Comparison of ENCODE assay signal across 1 cellular context in genomic region chr21:31490471-31490870, GRCh38.
TF ChIP-seq lines count a peak whose summit lies in the region.

No MANE protein-coding gene starts in this region.

TF ChIP-seq in K562, 482 proteins besides CTCF, POLR2A, EP300 and RAD21 (continued from another document):
- TF ChIP-seq, protein P1, sequence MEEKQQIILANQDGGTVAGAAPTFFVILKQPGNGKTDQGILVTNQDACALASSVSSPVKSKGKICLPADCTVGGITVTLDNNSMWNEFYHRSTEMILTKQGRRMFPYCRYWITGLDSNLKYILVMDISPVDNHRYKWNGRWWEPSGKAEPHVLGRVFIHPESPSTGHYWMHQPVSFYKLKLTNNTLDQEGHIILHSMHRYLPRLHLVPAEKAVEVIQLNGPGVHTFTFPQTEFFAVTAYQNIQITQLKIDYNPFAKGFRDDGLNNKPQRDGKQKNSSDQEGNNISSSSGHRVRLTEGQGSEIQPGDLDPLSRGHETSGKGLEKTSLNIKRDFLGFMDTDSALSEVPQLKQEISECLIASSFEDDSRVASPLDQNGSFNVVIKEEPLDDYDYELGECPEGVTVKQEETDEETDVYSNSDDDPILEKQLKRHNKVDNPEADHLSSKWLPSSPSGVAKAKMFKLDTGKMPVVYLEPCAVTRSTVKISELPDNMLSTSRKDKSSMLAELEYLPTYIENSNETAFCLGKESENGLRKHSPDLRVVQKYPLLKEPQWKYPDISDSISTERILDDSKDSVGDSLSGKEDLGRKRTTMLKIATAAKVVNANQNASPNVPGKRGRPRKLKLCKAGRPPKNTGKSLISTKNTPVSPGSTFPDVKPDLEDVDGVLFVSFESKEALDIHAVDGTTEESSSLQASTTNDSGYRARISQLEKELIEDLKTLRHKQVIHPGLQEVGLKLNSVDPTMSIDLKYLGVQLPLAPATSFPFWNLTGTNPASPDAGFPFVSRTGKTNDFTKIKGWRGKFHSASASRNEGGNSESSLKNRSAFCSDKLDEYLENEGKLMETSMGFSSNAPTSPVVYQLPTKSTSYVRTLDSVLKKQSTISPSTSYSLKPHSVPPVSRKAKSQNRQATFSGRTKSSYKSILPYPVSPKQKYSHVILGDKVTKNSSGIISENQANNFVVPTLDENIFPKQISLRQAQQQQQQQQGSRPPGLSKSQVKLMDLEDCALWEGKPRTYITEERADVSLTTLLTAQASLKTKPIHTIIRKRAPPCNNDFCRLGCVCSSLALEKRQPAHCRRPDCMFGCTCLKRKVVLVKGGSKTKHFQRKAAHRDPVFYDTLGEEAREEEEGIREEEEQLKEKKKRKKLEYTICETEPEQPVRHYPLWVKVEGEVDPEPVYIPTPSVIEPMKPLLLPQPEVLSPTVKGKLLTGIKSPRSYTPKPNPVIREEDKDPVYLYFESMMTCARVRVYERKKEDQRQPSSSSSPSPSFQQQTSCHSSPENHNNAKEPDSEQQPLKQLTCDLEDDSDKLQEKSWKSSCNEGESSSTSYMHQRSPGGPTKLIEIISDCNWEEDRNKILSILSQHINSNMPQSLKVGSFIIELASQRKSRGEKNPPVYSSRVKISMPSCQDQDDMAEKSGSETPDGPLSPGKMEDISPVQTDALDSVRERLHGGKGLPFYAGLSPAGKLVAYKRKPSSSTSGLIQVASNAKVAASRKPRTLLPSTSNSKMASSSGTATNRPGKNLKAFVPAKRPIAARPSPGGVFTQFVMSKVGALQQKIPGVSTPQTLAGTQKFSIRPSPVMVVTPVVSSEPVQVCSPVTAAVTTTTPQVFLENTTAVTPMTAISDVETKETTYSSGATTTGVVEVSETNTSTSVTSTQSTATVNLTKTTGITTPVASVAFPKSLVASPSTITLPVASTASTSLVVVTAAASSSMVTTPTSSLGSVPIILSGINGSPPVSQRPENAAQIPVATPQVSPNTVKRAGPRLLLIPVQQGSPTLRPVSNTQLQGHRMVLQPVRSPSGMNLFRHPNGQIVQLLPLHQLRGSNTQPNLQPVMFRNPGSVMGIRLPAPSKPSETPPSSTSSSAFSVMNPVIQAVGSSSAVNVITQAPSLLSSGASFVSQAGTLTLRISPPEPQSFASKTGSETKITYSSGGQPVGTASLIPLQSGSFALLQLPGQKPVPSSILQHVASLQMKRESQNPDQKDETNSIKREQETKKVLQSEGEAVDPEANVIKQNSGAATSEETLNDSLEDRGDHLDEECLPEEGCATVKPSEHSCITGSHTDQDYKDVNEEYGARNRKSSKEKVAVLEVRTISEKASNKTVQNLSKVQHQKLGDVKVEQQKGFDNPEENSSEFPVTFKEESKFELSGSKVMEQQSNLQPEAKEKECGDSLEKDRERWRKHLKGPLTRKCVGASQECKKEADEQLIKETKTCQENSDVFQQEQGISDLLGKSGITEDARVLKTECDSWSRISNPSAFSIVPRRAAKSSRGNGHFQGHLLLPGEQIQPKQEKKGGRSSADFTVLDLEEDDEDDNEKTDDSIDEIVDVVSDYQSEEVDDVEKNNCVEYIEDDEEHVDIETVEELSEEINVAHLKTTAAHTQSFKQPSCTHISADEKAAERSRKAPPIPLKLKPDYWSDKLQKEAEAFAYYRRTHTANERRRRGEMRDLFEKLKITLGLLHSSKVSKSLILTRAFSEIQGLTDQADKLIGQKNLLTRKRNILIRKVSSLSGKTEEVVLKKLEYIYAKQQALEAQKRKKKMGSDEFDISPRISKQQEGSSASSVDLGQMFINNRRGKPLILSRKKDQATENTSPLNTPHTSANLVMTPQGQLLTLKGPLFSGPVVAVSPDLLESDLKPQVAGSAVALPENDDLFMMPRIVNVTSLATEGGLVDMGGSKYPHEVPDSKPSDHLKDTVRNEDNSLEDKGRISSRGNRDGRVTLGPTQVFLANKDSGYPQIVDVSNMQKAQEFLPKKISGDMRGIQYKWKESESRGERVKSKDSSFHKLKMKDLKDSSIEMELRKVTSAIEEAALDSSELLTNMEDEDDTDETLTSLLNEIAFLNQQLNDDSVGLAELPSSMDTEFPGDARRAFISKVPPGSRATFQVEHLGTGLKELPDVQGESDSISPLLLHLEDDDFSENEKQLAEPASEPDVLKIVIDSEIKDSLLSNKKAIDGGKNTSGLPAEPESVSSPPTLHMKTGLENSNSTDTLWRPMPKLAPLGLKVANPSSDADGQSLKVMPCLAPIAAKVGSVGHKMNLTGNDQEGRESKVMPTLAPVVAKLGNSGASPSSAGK (IDR thresholded peaks at IDR 0.05), result no peak
- no peak for TF ChIP-seq ZNF124 (CRISPR knock-in tag; IDR thresholded peaks at IDR 0.05)
- no peak for TF ChIP-seq ZNF778 (CRISPR knock-in tag; IDR thresholded peaks at IDR 0.05)
- TF ChIP-seq GATA2 (CRISPR knock-in tag; IDR thresholded peaks at IDR 0.05), result no peak
- TF ChIP-seq SPI1 (IDR thresholded peaks at IDR 0.05; ENCODE audit: borderline replicate concordance, low read depth, low read length), result no peak
- peak; percentile 21; the same call in 1 of the 2 replicates for TF ChIP-seq CBFA2T2 (conservative IDR thresholded peaks at IDR 0.05)
- no peak for TF ChIP-seq NR2C2 (CRISPR knock-in tag; IDR thresholded peaks at IDR 0.05)
- peak; percentile 48; the same call in 1 of the 2 replicates for TF ChIP-seq NR2C2 (tag; IDR thresholded peaks at IDR 0.05)
- TF ChIP-seq TEAD2 (tag; IDR thresholded peaks at IDR 0.05), result no peak
- TF ChIP-seq ZNF143 (CRISPR knock-in tag; IDR thresholded peaks at IDR 0.05), result no peak
- no peak for TF ChIP-seq ZBTB8A (IDR thresholded peaks at IDR 0.05; ENCODE audit: partially characterized antibody)
- peak; percentile 57 for TF ChIP-seq RBM25 (IDR thresholded peaks at IDR 0.05; ENCODE audit: low read depth, low read length, severe bottlenecking)
- peak; percentile 81; the same call in 1 of the 2 replicates for TF ChIP-seq EHMT2 (IDR thresholded peaks at IDR 0.05)
- TF ChIP-seq CBX1 (IDR thresholded peaks at IDR 0.05; ENCODE audit: low read depth), result no peak
- TF ChIP-seq DLX4 (CRISPR knock-in tag; IDR thresholded peaks at IDR 0.05), result no peak
- peak; percentile 80 for TF ChIP-seq NFYB (IDR thresholded peaks at IDR 0.05; ENCODE audit: extremely low read depth, insufficient read length)
- TF ChIP-seq ZBTB40 (IDR thresholded peaks at IDR 0.05), result peak; percentile 48
- no peak for TF ChIP-seq ZBTB40 (CRISPR knock-in tag; IDR thresholded peaks at IDR 0.05)
- no peak for TF ChIP-seq NR2C1 (IDR thresholded peaks at IDR 0.05)
- peak; percentile 43; the same call in 1 of the 2 replicates for TF ChIP-seq NR2C1 (tag; IDR thresholded peaks at IDR 0.05)
- no peak for TF ChIP-seq ILF3 (IDR thresholded peaks at IDR 0.05; ENCODE audit: borderline replicate concordance)
- TF ChIP-seq SRSF9 (IDR thresholded peaks at IDR 0.05; ENCODE audit: borderline replicate concordance, low read depth, low read length), result no peak
